Comparison of ENCODE assay signal across 25 cellular contexts in genomic region chr12:124823272-124823970, GRCh38. TPM values are rescaled to one million over a fixed set of nuclear protein-coding genes. Genes with fewer than 3 reads are reported as not detected.
DNase-seq lines count a peak whose midpoint lies in the region; ATAC-seq, FAIRE-seq and TF ChIP-seq lines count a peak whose summit lies in the region.
"Had no signal": no experiment of that assay in that cellular context is flagged by ENCODE, and none has a peak within 500 bp of the region (broad histone marks: within the 10 kb centered on the region; RNA-seq: fewer than 3 reads in every experiment).

No MANE protein-coding gene starts in this region.

- no peak for TF ChIP-seq EP300 in H1 (IDR thresholded peaks at IDR 0.05; ENCODE audit: borderline replicate concordance in 1 of 2, low read depth in 2 of 2, low read length in 2 of 2)

- H4K8ac ChIP-seq in H1 (ENCODE audit: extremely low read depth, insufficient read depth, low read length) = no peak overlapping the region

- H3F3A ChIP-seq in PC-9 (ENCODE audit: insufficient read depth, low read depth) = peaks cover 11% of the 10 kb centered on the region

- no peak overlapping the region for H2BK20ac ChIP-seq in H1 (ENCODE audit: low read length)

- no peak overlapping the region for H2BK15ac ChIP-seq in H1 (ENCODE audit: low read length)

- H3K4ac ChIP-seq in H1 (replicated peaks; ENCODE audit: insufficient read length, low read depth, low read length) = peak overlapping the region; percentile 91

- peaks cover 0 to 5% of the 10 kb centered on the region in 2 experiments; a peak in 2 of 4 replicates for H3K79me2 ChIP-seq in H1 (ENCODE audit: control insufficient read depth in 1 of 2, insufficient read depth in 2 of 2, low read length in 2 of 2)
- peaks cover 8% of the 10 kb centered on the region; the same call in 1 of the 2 replicates for H3K79me2 ChIP-seq in PC-9 (ENCODE audit: low read depth)

- H3K27me3 ChIP-seq in H1 (replicated peaks in 1 of 4; ENCODE audit: control insufficient read depth in 3 of 4, extremely low read depth in 1 of 4, insufficient read depth in 3 of 4, low read length in 3 of 4) = no peaks in the 10 kb centered on the region
- H3K27me3 ChIP-seq in liver (ENCODE audit: control insufficient read depth in 4 of 4, insufficient read depth in 4 of 4, low read length in 3 of 4) = no peaks in the 10 kb centered on the region
- no peaks in the 10 kb centered on the region for H3K27me3 ChIP-seq in PC-9 (ENCODE audit: insufficient read depth, low read depth)
- H3K27me3 ChIP-seq: Peyer's patch, SJCRH30 had no signal

- H3K9me3 ChIP-seq in H1 (ENCODE audit: insufficient read depth in 2 of 2, low read depth in 1 of 2, low read length in 1 of 2) (no peaks in the 10 kb centered on the region), liver (ENCODE audit: control insufficient read depth in 4 of 4, low read length in 3 of 4) (no peaks in the 10 kb centered on the region), PC-9 (ENCODE audit: insufficient read depth, low read depth) (no peaks in the 10 kb centered on the region)
- H3K9me3 ChIP-seq: Peyer's patch, SJCRH30 had no signal

- FAIRE-seq in H1 (lab: Jason Lieb, UNC) = peak; percentile 57
- FAIRE-seq: GM18507 had no signal

- in situ Hi-C loops in Caki2 (cut with HindIII; ENCODE audit: low pct_unique_long_range_greater_than_20kb, low sequenced_read_pairs) = no loop called here

- CTCF ChIA-PET in H1 (lab: Charles Lee; ENCODE audit: partially characterized antibody) = interaction anchor here (1.0 to 1.2 kb wide), 2 partner anchors 15 to 83 kb away, joined by 3 read pairs; no protein-coding TSS in a partner anchor
- CTCF ChIA-PET in PC-9 (lab: Charles Lee) = no interaction called here

- H2BK120ac ChIP-seq in H1 (replicated peaks; ENCODE audit: low read depth, low read length) = peak overlapping the region; percentile 91

- H3K4me1 ChIP-seq in H1 (replicated peaks in 1 of 4; ENCODE audit: control insufficient read depth in 3 of 4, insufficient read depth in 4 of 4, low read length in 3 of 4) = peaks cover 3 to 14% (median 10%) of the 10 kb centered on the region in 4 experiments
- peaks cover 4 to 57% (median 32%) of the 10 kb centered on the region in 4 donors for H3K4me1 ChIP-seq in liver (ENCODE audit: control insufficient read depth in 4 of 4, insufficient read depth in 4 of 4, low read length in 3 of 4)
- H3K4me1 ChIP-seq in PC-9 (replicated peaks; ENCODE audit: insufficient read depth) = peaks cover 19% of the 10 kb centered on the region

- H3K4me3 Mint-ChIP-seq in nephron progenitor cell = no peak overlapping the region
- H3K4me3 Mint-ChIP-seq: CD8-positive, alpha-beta T cell had no signal

- DNase-seq in Caki2 (ENCODE audit: low read depth) (peak; percentile 82), MV-4-11 (lab: John Stamatoyannopoulos, UW) (peak; percentile 13), H1 (ENCODE audit: low read depth in 1 of 2, low spot score in 2 of 2) (no peak), PC-9 (no peak), nephron progenitor cell (no peak)
- DNase-seq: 8988T; C1 segment of cervical spinal cord; Calu3; CD8-positive, alpha-beta T cell; DMS153; GDM1; IMR-90; NCI-H1105; NCI-H2029 treated with DMSO at 0.1 percent for 48 hours; NCI-H226; NCI-H524; NCI-H774; NK-92 treated with Interleukin-12 subunit alpha and Interleukin-12 subunit beta, amount 100 ng/mL, for 24 hours; Peyer's patch; SJCRH30 had no signal

- peak overlapping the region; percentile 77 for H4K91ac ChIP-seq in H1 (replicated peaks; ENCODE audit: insufficient read length, low read length)

- H3K9me3 Mint-ChIP-seq in nephron progenitor cell = no peaks in the 10 kb centered on the region
- H3K9me3 Mint-ChIP-seq: CD8-positive, alpha-beta T cell had no signal

- intact Hi-C loops in PC-9 (cut with micrococcal nuclease; ENCODE audit: unreplicated experiment) = no loop called here

- peak overlapping the region; percentile 51 for H4K5ac ChIP-seq in H1 (ENCODE audit: insufficient read length, low read depth, low read length)

- 0 out of 2 replicates have a peak overlapping the region, but pooled peaks have one; percentile 65 for H3K18ac ChIP-seq in H1 (ENCODE audit: extremely low read depth, low read length)

- H3K27ac ChIP-seq in H1 (ENCODE audit: low read depth, low read length) (no peak overlapping the region), liver (ENCODE audit: low read depth in 1 of 2, low read length in 2 of 2) (peak overlapping the region; percentile 52 to 60), PC-9 (no peak overlapping the region)
- H3K27ac ChIP-seq: KMS-11, Peyer's patch had no signal

- TF ChIP-seq RAD21 in H1 (IDR thresholded peaks at IDR 0.05 in 1 of 2, conservative IDR thresholded peaks at IDR 0.05 in 1 of 2; ENCODE audit: low read depth in 2 of 2, low read length in 2 of 2) (no peak), liver (IDR thresholded peaks at IDR 0.05) (no peak)

- TF ChIP-seq CTCF in H1 (IDR thresholded peaks at IDR 0.05; ENCODE audit: control extremely low read depth in 1 of 3, insufficient read depth in 1 of 3, low read depth in 1 of 3, low read length in 3 of 3) (no peak), liver (IDR thresholded peaks at IDR 0.05; ENCODE audit: low read depth, low read length, missing input control) (no peak), PC-9 (conservative IDR thresholded peaks at IDR 0.05) (no peak), nephron progenitor cell (IDR thresholded peaks at IDR 0.05) (no peak)

- H3K4me3 ChIP-seq in H1 (ENCODE audit: extremely low read depth in 1 of 4, insufficient read depth in 2 of 4, low read depth in 3 of 4, low read length in 4 of 4) (peak overlapping the region in 1 of 4 experiments; percentile 4; a peak in 1 of 8 replicates), liver (ENCODE audit: low read depth in 1 of 3, low read length in 3 of 3) (no peak overlapping the region), PC-9 (no peak overlapping the region)
- H3K4me3 ChIP-seq: Peyer's patch, SJCRH30 had no signal

- POLR2A ChIA-PET in H1 (lab: Charles Lee; ENCODE audit: partially characterized antibody) = no interaction called here
- POLR2A ChIA-PET in PC-9 (lab: Charles Lee; ENCODE audit: unreplicated experiment) = no interaction called here

- H3K27me3 Mint-ChIP-seq in nephron progenitor cell (ENCODE audit: low read depth, poor library complexity) = peaks cover 4% of the 10 kb centered on the region

- no peak overlapping the region for H3K14ac ChIP-seq in H1 (ENCODE audit: insufficient read length)

- H3K4me1 Mint-ChIP-seq in nephron progenitor cell = peaks cover 36% of the 10 kb centered on the region

- peak overlapping the region; percentile 32 for H3K56ac ChIP-seq in H1 (replicated peaks; ENCODE audit: insufficient read length, low read depth, low read length)

- H3K9me2 ChIP-seq in PC-9 (ENCODE audit: insufficient read depth) = no peaks in the 10 kb centered on the region

- peak overlapping the region; percentile 58; the same call in 1 of the 2 replicates for H2BK5ac ChIP-seq in H1 (ENCODE audit: low read depth, low read length)

- ATAC-seq in HG02852 (IDR thresholded peaks at IDR 0.05; ENCODE audit: unreplicated experiment) = no peak
- ATAC-seq in HG02885 (IDR thresholded peaks at IDR 0.05; ENCODE audit: poor library complexity, unreplicated experiment) = no peak
- ATAC-seq: CD8-positive, alpha-beta T cell had no signal

- peak overlapping the region; percentile 86 for H2BK12ac ChIP-seq in H1 (ENCODE audit: low read depth, low read length)

- H4K20me1 ChIP-seq in H1 (replicated peaks in 1 of 2; ENCODE audit: control insufficient read depth in 1 of 2, insufficient read depth in 2 of 2, low read length in 2 of 2) (no peaks in the 10 kb centered on the region), PC-9 (ENCODE audit: insufficient read depth) (no peaks in the 10 kb centered on the region)

- H2AFZ ChIP-seq in H1 (ENCODE audit: low read length) (no peak overlapping the region), PC-9 (no peak overlapping the region)

- no peaks in the 10 kb centered on the region for H3K36me3 ChIP-seq in H1 (ENCODE audit: control insufficient read depth in 2 of 4, insufficient read depth in 4 of 4, low read length in 3 of 4)
- H3K36me3 ChIP-seq in liver (ENCODE audit: control insufficient read depth in 4 of 4, insufficient read depth in 3 of 4, low read depth in 1 of 4, low read length in 3 of 4) = no peaks in the 10 kb centered on the region
- no peaks in the 10 kb centered on the region for H3K36me3 ChIP-seq in PC-9 (ENCODE audit: low read depth)
- H3K36me3 ChIP-seq: Peyer's patch, SJCRH30 had no signal

- no TSS peak for BruUV-seq in PC-9 (replicated peaks; lab: Mats Ljungman, UMichigan)

- no peak overlapping the region for H2AK5ac ChIP-seq in H1 (ENCODE audit: low read depth, low read length)

- no peak overlapping the region for H3K27ac Mint-ChIP-seq in nephron progenitor cell
- H3K27ac Mint-ChIP-seq: CD8-positive, alpha-beta T cell had no signal

- H3K23me2 ChIP-seq in H1 (ENCODE audit: low read depth, low read length) = no peaks in the 10 kb centered on the region; the same call in 1 of the 2 replicates

- H3K23ac ChIP-seq in H1 (ENCODE audit: insufficient read length) = no peak overlapping the region

- 77% methylated on average over 16 of the region's 16 CpGs; no CpG with 5 or more reads in 1 of the 2 experiments for WGBS in H1 (ENCODE audit: extremely low coverage in 1 of 2, insufficient coverage in 1 of 2, insufficient read length in 1 of 2, insufficient replicate concordance in 2 of 2, low coverage in 1 of 2, low lambda C conversion rate in 2 of 2, missing lambda C conversion rate in 1 of 2), 2 experiments
- WGBS in liver = 90% methylated on average over 16 of the region's 16 CpGs

- no peak overlapping the region for H3K9ac ChIP-seq in H1 (replicated peaks in 1 of 4; ENCODE audit: extremely low read depth in 1 of 4, low read depth in 3 of 4, low read length in 3 of 4)
- H3K9ac ChIP-seq in liver (ENCODE audit: low read depth in 1 of 2, low read length in 2 of 2) = no peak overlapping the region
- H3K9ac ChIP-seq: KMS-11 had no signal

- peaks cover 14% of the 10 kb centered on the region for H3K79me1 ChIP-seq in H1 (ENCODE audit: low read depth, low read length)

- no peak for TF ChIP-seq POLR2A in H1 (IDR thresholded peaks at IDR 0.05; ENCODE audit: control extremely low read depth in 1 of 2, low read depth in 2 of 2, low read length in 2 of 2)

- peak overlapping the region; percentile 30 to 65; a peak in 3 of 4 replicates for H3K4me2 ChIP-seq in H1 (ENCODE audit: insufficient read depth in 1 of 2, low read depth in 2 of 2, low read length in 2 of 2)
- no peak overlapping the region for H3K4me2 ChIP-seq in PC-9
- H3K4me2 ChIP-seq: KMS-11 had no signal

- H3K36me3 Mint-ChIP-seq in nephron progenitor cell (ENCODE audit: low read depth) = no peaks in the 10 kb centered on the region
- H3K36me3 Mint-ChIP-seq: CD8-positive, alpha-beta T cell had no signal

RNA-seq across cellular contexts. Expression of gene SCARB1, which starts 40.2 kb away (rescaled TPM):
- total RNA-seq in Caki2 (2014; rRNA removed; shearing (Covaris generic); ENCODE audit: low replicate concordance) = 83.6 and 119 TPM in 2 replicates
- 57.1 and 58.0 TPM in 2 replicates for total RNA-seq in H1 (2021; fragmentation: NEBNext Ultra II Directional; extraction: Animal tissue kit (Norgen Biotek cat#: 25700))
- 45.3 and 70.7 TPM in 2 replicates for polyA plus RNA-seq in H1 (2011; rRNA removed)
- 49.4 TPM for polyA plus RNA-seq in H1 (2011; cell fraction: cytosol; rRNA removed)
- 108 TPM for polyA plus RNA-seq in H1 (2011; cell fraction: nucleus; rRNA removed)
- polyA plus RNA-seq in H1 (2012, experiment 1 of 2) = 52.4 to 76.7 TPM (median 66.8 TPM) in 4 replicates
- polyA plus RNA-seq in H1 (2012, experiment 2 of 2) = 40.2 TPM
- 81.2 TPM for polyA plus RNA-seq in H1 (2013, experiment 1 of 2)
- 90.5 TPM for polyA plus RNA-seq in H1 (2013, experiment 2 of 2)
- polyA minus RNA-seq in H1 (2011; rRNA and poly(A)+ RNA removed) = 52.9 and 55.6 TPM in 2 replicates
- 28.3 TPM for polyA minus RNA-seq in H1 (2011; cell fraction: cytosol; rRNA and poly(A)+ RNA removed)
- polyA minus RNA-seq in H1 (2011; cell fraction: nucleus; rRNA and poly(A)+ RNA removed) = 31.4 TPM
- 100 to 1,000 TPM in 1 of 2 donors, 10 to 100 TPM in 1; 85.3 to 169 TPM for total RNA-seq in liver
- polyA plus RNA-seq in liver = 100 to 1,000 TPM; 112 to 289 TPM
- 43.0 and 49.6 TPM in 2 replicates for total RNA-seq in PC-9 (2021)

Comparison
In these comparisons a context has a peak if more than half of its experiments do, and no peak if none do; other contexts are left out.
1. DNase-seq: peak in Caki2 (single experiment) and MV-4-11 (single experiment); none in H1 (0 of 2), PC-9 (0 of 2) and nephron progenitor cell (single experiment).
2. H3K27ac ChIP-seq: peak in liver (2 of 2); none in H1 (single experiment) and PC-9 (single experiment).